ENCODE assay signal across 14 cellular contexts in the genomic region with DNA sequence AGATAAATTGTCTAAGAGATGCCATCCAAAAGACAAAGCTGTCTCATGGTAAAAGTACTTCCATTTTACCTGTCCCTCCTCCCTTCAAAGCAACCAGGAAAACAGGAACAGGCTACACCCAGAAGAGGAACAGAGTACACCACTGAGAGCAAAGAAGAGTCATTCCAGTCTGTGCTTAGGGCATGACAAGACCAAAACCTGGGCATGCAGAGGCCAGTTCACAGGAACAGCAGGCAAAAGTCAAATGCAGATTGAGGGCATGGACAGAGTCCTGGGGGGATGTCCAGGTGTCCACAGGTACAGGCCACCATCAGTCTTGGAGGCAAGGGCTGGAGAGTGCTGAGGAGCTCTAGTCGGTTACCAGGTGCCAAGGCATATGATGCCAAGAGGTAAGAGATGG. TPM values are rescaled to one million over a fixed set of nuclear protein-coding genes. Genes with fewer than 3 reads are reported as not detected.
DNase-seq lines count a peak whose midpoint lies in the region; ATAC-seq and TF ChIP-seq lines count a peak whose summit lies in the region.
"Had no signal": no experiment of that assay in that cellular context is flagged by ENCODE, and none has a peak within 500 bp of the region (broad histone marks: within the 10 kb centered on the region; RNA-seq: fewer than 3 reads in every experiment).

No MANE protein-coding gene starts in this region.

- H3K4me2 ChIP-seq in Loucy (ENCODE audit: low read depth, low read length, poor library complexity, severe bottlenecking): peak overlapping the region; percentile 72

- no peaks in the 10 kb centered on the region for H3K9me3 ChIP-seq in CD8-positive, alpha-beta T cell (ENCODE audit: low read length)
- no peaks in the 10 kb centered on the region for H3K9me3 ChIP-seq in Loucy (ENCODE audit: insufficient read depth, low read depth, low read length)
- H3K9me3 ChIP-seq: adrenal gland had no signal

- H3K27ac Mint-ChIP-seq in CD8-positive, alpha-beta T cell: peak overlapping the region; percentile 82
- peak overlapping the region; percentile 92 to 95 for H3K27ac Mint-ChIP-seq in effector memory CD8-positive, alpha-beta T cell

- H3K27me3 ChIP-seq in CD8-positive, alpha-beta T cell (ENCODE audit: insufficient read depth, low read length): no peaks in the 10 kb centered on the region
- H3K27me3 ChIP-seq in Loucy (ENCODE audit: insufficient read depth, low read length, poor library complexity, severe bottlenecking) (no peaks in the 10 kb centered on the region), brain microvascular endothelial cell (replicated peaks) (peaks cover 6% of the 10 kb centered on the region)
- H3K27me3 ChIP-seq: adrenal gland had no signal

- no peaks in the 10 kb centered on the region for H3K36me3 ChIP-seq in CD8-positive, alpha-beta T cell (ENCODE audit: insufficient read depth, low read length)
- H3K36me3 ChIP-seq in Loucy (ENCODE audit: insufficient read depth, low read length) (no peaks in the 10 kb centered on the region), brain microvascular endothelial cell (replicated peaks) (no peaks in the 10 kb centered on the region)
- H3K36me3 ChIP-seq: adrenal gland had no signal

- H3K9me2 ChIP-seq in Loucy (replicated peaks; ENCODE audit: low read depth, low read length): no peaks in the 10 kb centered on the region

- H3K4me1 Mint-ChIP-seq in CD8-positive, alpha-beta T cell (ENCODE audit: low read depth): peaks cover 44% of the 10 kb centered on the region
- H3K4me1 Mint-ChIP-seq in effector memory CD8-positive, alpha-beta T cell (ENCODE audit: low read depth in 2 of 2): peaks cover 61 to 79% of the 10 kb centered on the region in 2 donors

- peak overlapping the region; percentile 48 for H3K4me3 Mint-ChIP-seq in CD8-positive, alpha-beta T cell
- peak overlapping the region; percentile 67 to 82 for H3K4me3 Mint-ChIP-seq in effector memory CD8-positive, alpha-beta T cell

- H3F3A ChIP-seq in Loucy (ENCODE audit: low read depth): 0 out of 2 replicates have a peak, but pooled peaks cover 2% of the 10 kb centered on the region

- H3K79me2 ChIP-seq in Loucy (ENCODE audit: insufficient read depth, low read length): no peaks in the 10 kb centered on the region

- DNase-seq in CD8-positive, alpha-beta T cell: no peak
- no peak for DNase-seq in effector memory CD8-positive, alpha-beta T cell
- no peak for DNase-seq in NCI-H1694 (lab: John Stamatoyannopoulos, UW)
- DNase-seq in brain microvascular endothelial cell: no peak
- DNase-seq in NCI-H748 (lab: John Stamatoyannopoulos, UW; ENCODE audit: unreplicated experiment): no peak
- no peak for DNase-seq in DMS153 (lab: John Stamatoyannopoulos, UW)
- DNase-seq: adrenal gland; foreskin melanocyte; kidney; NCI-H526; SHP77; stimulated activated CD4-positive, alpha-beta T cell treated with anti-CD3 and anti-CD28 coated beads, Interleukin-4, amount 100 ng/mL, for 1 hour had no signal

- no peaks in the 10 kb centered on the region for H3K27me3 Mint-ChIP-seq in CD8-positive, alpha-beta T cell (ENCODE audit: low read depth)
- no peaks in the 10 kb centered on the region for H3K27me3 Mint-ChIP-seq in effector memory CD8-positive, alpha-beta T cell

- peaks cover 40% of the 10 kb centered on the region for H3K4me1 ChIP-seq in CD8-positive, alpha-beta T cell (ENCODE audit: insufficient read depth, low read length)
- H3K4me1 ChIP-seq in Loucy (ENCODE audit: insufficient read depth, low read length, poor library complexity, severe bottlenecking): peaks cover 64% of the 10 kb centered on the region
- H3K4me1 ChIP-seq: adrenal gland had no signal

- CTCF ChIA-PET in CD8-positive, alpha-beta T cell (lab: Charles Lee): interaction anchor here (0.8 to 1.6 kb wide), 3 partner anchors 9 to 53 kb away, joined by 3 to 5 read pairs (median 3); no protein-coding TSS in a partner anchor

- H3K9ac ChIP-seq in Loucy (ENCODE audit: low read depth, low read length, poor library complexity, severe bottlenecking): no peak overlapping the region

- no peak overlapping the region; the same call in 1 of the 2 replicates for H2AFZ ChIP-seq in Loucy (ENCODE audit: low read length)

- H3K36me3 Mint-ChIP-seq in CD8-positive, alpha-beta T cell: peaks cover 34% of the 10 kb centered on the region
- peaks cover 76% of the 10 kb centered on the region for H3K36me3 Mint-ChIP-seq in effector memory CD8-positive, alpha-beta T cell (ENCODE audit: insufficient read depth)

- H3K4me3 ChIP-seq in CD8-positive, alpha-beta T cell (ENCODE audit: low read depth, low read length): no peak overlapping the region
- H3K4me3 ChIP-seq in Loucy (ENCODE audit: low read length, poor library complexity, severe bottlenecking) (peak overlapping the region; percentile 61), brain microvascular endothelial cell (ENCODE audit: low read depth, low read length) (no peak overlapping the region)
- H3K4me3 ChIP-seq: adrenal gland had no signal

- no peaks in the 10 kb centered on the region for H3K9me3 Mint-ChIP-seq in CD8-positive, alpha-beta T cell
- H3K9me3 Mint-ChIP-seq in effector memory CD8-positive, alpha-beta T cell: no peaks in the 10 kb centered on the region

- POLR2A ChIA-PET in CD8-positive, alpha-beta T cell (lab: Charles Lee): interaction anchor here (1.2 kb wide), 1 partner anchor 8 kb away, joined by 3 read pairs; no protein-coding TSS in a partner anchor

- TF ChIP-seq CTCF in CD8-positive, alpha-beta T cell (IDR thresholded peaks at IDR 0.05): no peak
- no peak for TF ChIP-seq CTCF in Loucy (conservative IDR thresholded peaks at IDR 0.05; ENCODE audit: low read length)
- TF ChIP-seq CTCF in brain microvascular endothelial cell (IDR thresholded peaks at IDR 0.05; ENCODE audit: low read depth, low read length, missing control alignments): no peak

- no peak for ATAC-seq in CD8-positive, alpha-beta T cell
- no peak for ATAC-seq in GM18505 (IDR thresholded peaks at IDR 0.05; ENCODE audit: unreplicated experiment)
- no peak for ATAC-seq in effector memory CD8-positive, alpha-beta T cell (replicated peaks)

- peak; percentile 41 for TF ChIP-seq POLR2A in GM18505 (IDR thresholded peaks at IDR 0.05; ENCODE audit: borderline replicate concordance, extremely low read depth, insufficient read depth, insufficient read length)

- intact Hi-C loops in CD8-positive, alpha-beta T cell (cut with DNase I, micrococcal nuclease): no loop called here

- no peak overlapping the region for H3K27ac ChIP-seq in CD8-positive, alpha-beta T cell (ENCODE audit: low read depth, low read length)
- H3K27ac ChIP-seq in brain microvascular endothelial cell: no peak overlapping the region
- H3K27ac ChIP-seq: adrenal gland had no signal

- in situ Hi-C loops in brain microvascular endothelial cell (cut with HindIII; ENCODE audit: low pct_ligation_motif_present, low sequenced_read_pairs): no loop called here

- no peaks in the 10 kb centered on the region for H4K20me1 ChIP-seq in Loucy (ENCODE audit: insufficient read depth, low read length, poor library complexity, severe bottlenecking)

RNA-seq across cellular contexts. Expression of gene PLEK, which starts 23.7 kb away (rescaled TPM):
- 10 to 100 TPM; 10.3 to 11.6 TPM for total RNA-seq in CD8-positive, alpha-beta T cell
